21 cellular contexts compared by ENCODE assay signal in genomic region chr12:95443458-95443857, GRCh38.
"Had no signal": no experiment of that assay in that cellular context is flagged by ENCODE, and none has a peak within 500 bp of the region (broad histone marks: within the 10 kb centered on the region; RNA-seq: fewer than 3 reads in every experiment).

No MANE protein-coding gene starts in this region.

- H3K9me3 ChIP-seq: mucosa of descending colon, right atrium auricular region, transverse colon, vagina had no signal

- H3K4me3 ChIP-seq: left ventricle myocardium inferior, mucosa of descending colon, right atrium auricular region, transverse colon, vagina had no signal

- H3K36me3 ChIP-seq: left ventricle myocardium inferior, right atrium auricular region, transverse colon, vagina had no signal

- H3K4me1 ChIP-seq: right atrium auricular region had no signal

- FAIRE-seq: keratinocyte had no signal

- H3K27me3 ChIP-seq: right atrium auricular region, vagina had no signal

- H3K27ac ChIP-seq: left ventricle myocardium inferior, right atrium auricular region, transverse colon, vagina had no signal

- DNase-seq: activated CD4-positive, alpha-beta T cell treated with anti-CD3 and anti-CD28 coated beads for 1 hour; activated CD4-positive, alpha-beta T cell treated with anti-CD3 and anti-CD28 coated beads, Interleukin-2, amount 50 U/mL, for 4 hours; activated naive CD4-positive, alpha-beta T cell; activated T-cell treated with anti-CD3 and anti-CD28 coated beads for 4 hours; aorta; cerebellar nuclear complex; effector CD8-positive, alpha-beta T cell; foreskin melanocyte; head of caudate nucleus; left ventricle myocardium inferior; mucosa of descending colon; naive thymus-derived CD4-positive, alpha-beta T cell; nucleus accumbens; posterior cingulate gyrus; stimulated activated CD4-positive, alpha-beta T cell treated with anti-CD3 and anti-CD28 coated beads, Interleukin-4, amount 100 ng/mL, for 1 hour; stimulated activated naive B cell treated with anti-CD40 and anti-IgM and Interleukin-4, amounts not matched to agents 10 μg/mL and 1 μg/mL and 100 μg/mL, for 72 hours; substantia nigra; transverse colon had no signal
